In the genomic region with DNA sequence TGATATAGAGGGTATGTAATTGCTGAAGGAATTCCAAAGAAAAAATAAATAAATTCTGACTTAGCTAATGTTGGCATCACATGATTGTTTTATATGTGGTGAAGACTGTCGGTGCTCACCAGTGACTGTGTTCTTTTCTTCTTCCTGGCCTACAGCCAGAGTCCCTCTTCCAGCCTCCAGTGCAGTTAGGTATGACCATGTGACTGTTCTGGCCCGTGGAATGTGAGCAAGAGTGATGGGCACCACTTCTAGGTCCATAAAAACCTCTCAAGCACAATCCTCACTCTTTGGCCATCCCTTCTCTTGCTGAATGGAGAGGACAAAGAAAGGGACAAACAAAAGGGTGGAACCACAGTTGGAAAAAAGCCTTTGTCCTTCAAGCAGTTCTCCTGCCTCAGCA, we compare ENCODE assay signal across 1 cellular context.
TF ChIP-seq lines count a peak whose summit lies in the region.

No MANE protein-coding gene starts in this region.

TF ChIP-seq in SK-N-SH treated with all-trans-retinoic acid at 6 μM for 48 hours, 23 proteins besides CTCF, POLR2A, EP300 and RAD21 (continued from another document):
- no peak for TF ChIP-seq ZFP3 (CRISPR knock-in tag; IDR thresholded peaks at IDR 0.05)
- no peak for TF ChIP-seq OSR1 (CRISPR knock-in tag; IDR thresholded peaks at IDR 0.05)
